In the genomic region with DNA sequence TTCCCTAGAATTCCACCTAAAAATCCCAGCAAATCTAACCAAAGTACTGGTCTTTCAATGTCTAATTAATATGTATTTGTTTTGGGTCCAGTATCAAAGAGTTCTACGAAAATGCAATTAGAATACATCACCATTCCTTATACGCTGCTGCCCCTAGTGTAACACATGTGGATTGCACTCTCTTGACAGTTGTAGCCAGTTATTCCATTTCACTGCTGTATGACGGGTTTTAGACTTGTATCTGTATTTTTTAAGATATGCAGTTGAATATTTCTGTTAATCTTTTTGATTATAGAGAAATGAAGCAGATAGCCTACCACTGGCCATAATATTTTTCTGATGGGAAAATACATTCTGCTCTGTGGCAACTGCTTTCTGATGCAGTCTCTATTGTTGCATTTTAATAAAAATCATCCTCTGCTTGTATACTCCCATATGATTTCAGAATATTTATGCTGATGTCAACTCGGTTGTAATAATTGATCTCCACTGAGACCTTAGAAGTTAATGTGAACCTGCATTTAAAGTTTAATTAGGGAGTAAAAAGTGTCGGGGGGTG, we compare ENCODE assay signal across 8 cellular contexts. TPM values are rescaled to one million over a fixed set of nuclear protein-coding genes. Genes with fewer than 3 reads are reported as not detected.
DNase-seq lines count a peak whose midpoint lies in the region.

No MANE protein-coding gene starts in this region.

- DNase-seq in NCI-H524 (lab: John Stamatoyannopoulos, UW) = peak; percentile 15 to 51
- DNase-seq in NCI-H524 treated with DMSO at 0.1 percent for 48 hours (lab: John Stamatoyannopoulos, UW) = no peak
- peak; percentile 21 for DNase-seq in H4 (ENCODE audit: low spot score)
- DNase-seq in NCI-H460 (ENCODE audit: extremely low read depth, low read depth) = peak; percentile 41
- DNase-seq in activated naive CD4-positive, alpha-beta T cell treated with anti-CD3 and anti-CD28 coated beads for 36 hours = peak; percentile 35
- peak; percentile 25 for DNase-seq in glomerular endothelial cell (ENCODE audit: extremely low read depth, low read depth, low spot score)
- DNase-seq in putamen (ENCODE audit: low spot score) = peak; percentile 18
- no peak for DNase-seq in HuH-7.5 (ENCODE audit: low spot score)

- H3K4me3 Mint-ChIP-seq in activated naive CD4-positive, alpha-beta T cell treated with anti-CD3 and anti-CD28 coated beads for 36 hours = peak overlapping the region; percentile 39

- no peaks in the 10 kb centered on the region for H3K36me3 Mint-ChIP-seq in activated naive CD4-positive, alpha-beta T cell treated with anti-CD3 and anti-CD28 coated beads for 36 hours (ENCODE audit: low read depth)

- no peaks in the 10 kb centered on the region for H3K27me3 Mint-ChIP-seq in activated naive CD4-positive, alpha-beta T cell treated with anti-CD3 and anti-CD28 coated beads for 36 hours (ENCODE audit: low read depth)

- H3K4me1 Mint-ChIP-seq in activated naive CD4-positive, alpha-beta T cell treated with anti-CD3 and anti-CD28 coated beads for 36 hours (ENCODE audit: low read depth) = peaks cover 18% of the 10 kb centered on the region

- CTCF ChIA-PET in activated naive CD4-positive, alpha-beta T cell treated with anti-CD3 and anti-CD28 coated beads for 36 hours (lab: Charles Lee) = interaction anchor here (0.9 to 1.4 kb wide), 6 partner anchors 58 to 431 kb away, joined by 3 to 20 read pairs (median 4); a partner anchor contains a TSS

- no peaks in the 10 kb centered on the region for H3K9me3 Mint-ChIP-seq in activated naive CD4-positive, alpha-beta T cell treated with anti-CD3 and anti-CD28 coated beads for 36 hours

- intact Hi-C loops in activated naive CD4-positive, alpha-beta T cell treated with anti-CD3 and anti-CD28 coated beads for 36 hours (cut with micrococcal nuclease) = loop anchor here (1.0 to 5.0 kb wide), 6 partner anchors 59 to 635 kb away; no protein-coding TSS in a partner anchor

- no peak overlapping the region for H3K27ac Mint-ChIP-seq in activated naive CD4-positive, alpha-beta T cell treated with anti-CD3 and anti-CD28 coated beads for 36 hours

RNA-seq across cellular contexts. Expression of a gene that starts 17.1 kb away (rescaled TPM):
- not detected in 2 replicates for total RNA-seq in H4 (2014; rRNA removed; shearing (Covaris generic))
- not detected in 2 replicates for total RNA-seq in NCI-H460 (2014; rRNA removed; shearing (Covaris generic))
- not detected in 2 replicates for polyA plus RNA-seq in NCI-H460 (2014; cell fraction: nucleus; rRNA removed)
- under 1 TPM; 0.48 to 0.86 TPM for total RNA-seq in activated naive CD4-positive, alpha-beta T cell treated with anti-CD3 and anti-CD28 coated beads for 36 hours
- not detected in 2 replicates for total RNA-seq in glomerular endothelial cell

RNA-seq across cellular contexts. Expression of a gene that starts 27.0 kb away (rescaled TPM):
- not detected in 2 replicates for total RNA-seq in H4 (2014; rRNA removed; shearing (Covaris generic))
- total RNA-seq in NCI-H460 (2014; rRNA removed; shearing (Covaris generic)) = not detected in 2 replicates
- polyA plus RNA-seq in NCI-H460 (2014; cell fraction: nucleus; rRNA removed) = not detected in 2 replicates
- total RNA-seq in activated naive CD4-positive, alpha-beta T cell treated with anti-CD3 and anti-CD28 coated beads for 36 hours = not detected
- total RNA-seq in glomerular endothelial cell = not detected in 2 replicates

RNA-seq across cellular contexts. Expression of a gene that starts 31.0 kb away (rescaled TPM):
- 0.48 TPM in 1 of 2 replicates, not detected in the other for total RNA-seq in H4 (2014; rRNA removed; shearing (Covaris generic))
- not detected in 2 replicates for total RNA-seq in NCI-H460 (2014; rRNA removed; shearing (Covaris generic))
- polyA plus RNA-seq in NCI-H460 (2014; cell fraction: nucleus; rRNA removed) = not detected in 2 replicates
- total RNA-seq in activated naive CD4-positive, alpha-beta T cell treated with anti-CD3 and anti-CD28 coated beads for 36 hours = not detected
- not detected in 2 replicates for total RNA-seq in glomerular endothelial cell

RNA-seq across cellular contexts. Expression of a gene that starts 57.6 kb away (rescaled TPM):
- 20.5 and 30.0 TPM in 2 replicates for total RNA-seq in H4 (2014; rRNA removed; shearing (Covaris generic))
- 15.3 and 17.4 TPM in 2 replicates for total RNA-seq in NCI-H460 (2014; rRNA removed; shearing (Covaris generic))
- polyA plus RNA-seq in NCI-H460 (2014; cell fraction: nucleus; rRNA removed) = 18.6 and 25.1 TPM in 2 replicates
- total RNA-seq in activated naive CD4-positive, alpha-beta T cell treated with anti-CD3 and anti-CD28 coated beads for 36 hours = 10 to 100 TPM; 34.7 to 36.3 TPM
- total RNA-seq in glomerular endothelial cell = 17.5 and 17.6 TPM in 2 replicates

Comparison
In these comparisons a context has a peak if more than half of its experiments do, and no peak if none do; other contexts are left out.
1. DNase-seq: peak in NCI-H524 (2 of 2), H4 (single experiment), NCI-H460 (single experiment), activated naive CD4-positive, alpha-beta T cell treated with anti-CD3 and anti-CD28 coated beads for 36 hours (single experiment), glomerular endothelial cell (single experiment) and putamen (single experiment); none in NCI-H524 treated with DMSO at 0.1 percent for 48 hours (single experiment) and HuH-7.5 (single experiment).